ENCODE assay signal across 8 cellular contexts in genomic region chr19:12162882-12163806, GRCh38. TPM values are rescaled to one million over a fixed set of nuclear protein-coding genes. Genes with fewer than 3 reads are reported as not detected.
DNase-seq lines count a peak whose midpoint lies in the region; ATAC-seq lines count a peak whose summit lies in the region.

ZNF136 (plus strand) TSS chr19:12163096; CDS start chr19:12163204, 108 bp downstream.

- H3K4me3 Mint-ChIP-seq in effector memory CD8-positive, alpha-beta T cell, result peak within 1 kb of the TSS; percentile 100

- H3K36me3 Mint-ChIP-seq in effector memory CD8-positive, alpha-beta T cell (ENCODE audit: insufficient read depth), result peaks cover 21% of the 10 kb centered on the region

- peak within 1 kb of the TSS; percentile 89 to 93 for H3K4me3 ChIP-seq in mesenchymal stem cell (ENCODE audit: insufficient read depth in 1 of 2, low read depth in 1 of 2, low read length in 2 of 2)

- H3K14ac ChIP-seq in mesenchymal stem cell (ENCODE audit: low read length in 2 of 2), result peak within 1 kb of the TSS in 1 of 2 experiments; percentile 60

- H4K8ac ChIP-seq in mesenchymal stem cell (ENCODE audit: low read length), result peak within 1 kb of the TSS; percentile 87

- H3K9me3 ChIP-seq in mesenchymal stem cell (ENCODE audit: control insufficient read depth, low read length), result no peaks in the 10 kb centered on the region

- H3K18ac ChIP-seq in mesenchymal stem cell (ENCODE audit: low read depth in 1 of 2, low read length in 2 of 2), result peak within 1 kb of the TSS; percentile 87 to 94

- H4K91ac ChIP-seq in mesenchymal stem cell (ENCODE audit: low read length), result peak within 1 kb of the TSS; percentile 22

- peaks cover 6 to 13% of the 10 kb centered on the region in 2 experiments for H3K36me3 ChIP-seq in mesenchymal stem cell (ENCODE audit: control insufficient read depth in 1 of 2, insufficient read depth in 2 of 2, low read depth in 1 of 2, low read length in 2 of 2)

- no peaks in the 10 kb centered on the region for H3K4me1 ChIP-seq in mesenchymal stem cell (ENCODE audit: control insufficient read depth, insufficient read depth, low read depth, low read length)

- no peak within 1 kb of the TSS for H2AK5ac ChIP-seq in mesenchymal stem cell (ENCODE audit: low read length, severe bottlenecking)

- DNase-seq in COLO668 (lab: John Stamatoyannopoulos, UW; ENCODE audit: unreplicated experiment) (peak; percentile 96), HT-29 (ENCODE audit: low spot score) (peak; percentile 86), mesenchymal stem cell (peak; percentile 97)
- DNase-seq in NK-92 treated with Interleukin-12 subunit alpha and Interleukin-12 subunit beta, amount 100 ng/mL, for 24 hours (lab: John Stamatoyannopoulos, UW), result peak; percentile 80
- DNase-seq in activated CD8-positive, alpha-beta memory T cell treated with anti-CD3 and anti-CD28 coated beads for 4 hours (ENCODE audit: low read depth in 2 of 2), result peak; percentile 84 to 88
- DNase-seq in effector memory CD8-positive, alpha-beta T cell, result peak; percentile 88 to 91 (median 88)
- DNase-seq in stimulated activated CD8-positive, alpha-beta memory T cell treated with anti-CD3 and anti-CD28 coated beads, Interleukin-12 subunit alpha, Interleukin-12 subunit beta, amount 100 ng/mL, for 24 hours (ENCODE audit: extremely low read depth), result peak; percentile 87

- H3K27me3 ChIP-seq in mesenchymal stem cell (ENCODE audit: control insufficient read depth in 1 of 2, insufficient read depth in 1 of 2, low read length in 2 of 2), result no peaks in the 10 kb centered on the region

- ATAC-seq in GM21360 (IDR thresholded peaks at IDR 0.05; ENCODE audit: unreplicated experiment), result peak; percentile 88
- ATAC-seq in effector memory CD8-positive, alpha-beta T cell (replicated peaks), result peak; percentile 98

- peak within 1 kb of the TSS; percentile 99 to 100 for H3K27ac Mint-ChIP-seq in effector memory CD8-positive, alpha-beta T cell

- H2AFZ ChIP-seq in mesenchymal stem cell (ENCODE audit: low read depth, low read length), result peak within 1 kb of the TSS; percentile 99

- no peaks in the 10 kb centered on the region for H3K9me3 Mint-ChIP-seq in effector memory CD8-positive, alpha-beta T cell

- peak within 1 kb of the TSS; percentile 95 for H3K27ac ChIP-seq in mesenchymal stem cell (ENCODE audit: low read length, poor library complexity, severe bottlenecking)

- H3K23ac ChIP-seq in mesenchymal stem cell (ENCODE audit: low read length in 2 of 2), result no peak within 1 kb of the TSS

- no peak within 1 kb of the TSS for H2BK15ac ChIP-seq in mesenchymal stem cell (ENCODE audit: low read depth, poor library complexity, severe bottlenecking)

- H2BK12ac ChIP-seq in mesenchymal stem cell (ENCODE audit: low read length in 2 of 2), result no peak within 1 kb of the TSS

- no peak within 1 kb of the TSS for H2BK120ac ChIP-seq in mesenchymal stem cell (ENCODE audit: low read depth, low read length)

- WGBS in mesenchymal stem cell, result under 1% methylated on average over 47 of the region's 57 CpGs

- H3K4ac ChIP-seq in mesenchymal stem cell (ENCODE audit: low read depth in 1 of 2, low read length in 2 of 2), result peak within 1 kb of the TSS in 1 of 2 experiments; percentile 93

- no peaks in the 10 kb centered on the region for H3K27me3 Mint-ChIP-seq in effector memory CD8-positive, alpha-beta T cell

- peak within 1 kb of the TSS; percentile 73 for H3K4me2 ChIP-seq in mesenchymal stem cell (ENCODE audit: low read length, poor library complexity, severe bottlenecking)

- peaks cover 13% of the 10 kb centered on the region for H3K79me1 ChIP-seq in mesenchymal stem cell (replicated peaks; ENCODE audit: low read length, poor library complexity, severe bottlenecking)

- H2BK5ac ChIP-seq in mesenchymal stem cell (ENCODE audit: low read depth, low read length, poor library complexity, severe bottlenecking), result peak within 1 kb of the TSS; percentile 66

- peak within 1 kb of the TSS; percentile 97 for H3K9ac ChIP-seq in mesenchymal stem cell (ENCODE audit: low read length)

- peaks cover 24 to 33% of the 10 kb centered on the region in 2 donors for H3K4me1 Mint-ChIP-seq in effector memory CD8-positive, alpha-beta T cell (ENCODE audit: low read depth in 2 of 2)

RNA-seq across cellular contexts. Expression of gene ZNF136, which starts in this region (rescaled TPM):
- 0.39 and 0.61 TPM in 2 replicates for total RNA-seq in HT-29 (2014; rRNA removed; shearing (Covaris generic))
- 2.3 TPM for polyA plus RNA-seq in mesenchymal stem cell (2013, experiment 1 of 2)
- polyA plus RNA-seq in mesenchymal stem cell (2013, experiment 2 of 2), result 2.7 TPM

Comparison
In these comparisons a context has a peak if more than half of its experiments do, and no peak if none do; other contexts are left out.
1. Peak in every context shown above with its lines: DNase-seq, ATAC-seq, H3K4me3 ChIP-seq and H3K27ac ChIP-seq.
2. Peak in DNase-seq in HT-29; RNA of the gene not detected or under 1 TPM.